ENCODE assay signal across 16 cellular contexts in the genomic region with DNA sequence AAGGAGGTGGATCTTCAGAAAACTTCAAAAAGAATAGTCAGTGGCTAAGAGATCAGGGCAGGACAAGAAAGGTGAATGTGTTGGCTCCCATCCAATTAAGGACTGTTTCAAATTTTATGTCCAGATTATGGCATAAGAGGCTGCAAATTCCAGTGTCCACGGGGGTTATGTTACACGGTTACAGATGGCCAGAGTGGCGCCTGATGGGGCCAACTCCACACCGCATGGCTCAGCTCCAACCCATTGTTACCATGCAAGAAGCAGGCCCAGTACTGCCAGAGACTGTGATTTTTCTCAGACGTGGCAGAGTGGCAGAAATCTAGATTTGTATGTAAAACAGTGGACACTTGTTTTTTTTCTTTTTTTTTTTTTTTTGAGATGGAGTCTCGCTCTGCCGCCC.
DNase-seq lines count a peak whose midpoint lies in the region; ATAC-seq and TF ChIP-seq lines count a peak whose summit lies in the region.
"Had no signal": no experiment of that assay in that cellular context is flagged by ENCODE, and none has a peak within 500 bp of the region (broad histone marks: within the 10 kb centered on the region; RNA-seq: fewer than 3 reads in every experiment).

No MANE protein-coding gene starts in this region.

- no peak for TF ChIP-seq EP300 in SK-N-SH (IDR thresholded peaks at IDR 0.05; ENCODE audit: borderline replicate concordance in 1 of 2, low read depth in 1 of 2, low read length in 1 of 2)

- no peak overlapping the region for H3K4me2 ChIP-seq in SK-N-SH

- peaks cover 19% of the 10 kb centered on the region for H3K4me1 Mint-ChIP-seq in type B pancreatic cell (ENCODE audit: unreplicated experiment)

- DNase-seq in SK-N-SH (no peak), NCI-H524 treated with DMSO at 0.1 percent for 48 hours (lab: John Stamatoyannopoulos, UW) (peak; percentile 53), fibroblast of gingiva (ENCODE audit: low read depth) (peak; percentile 19), type B pancreatic cell (ENCODE audit: extremely low spot score, unreplicated experiment) (no peak)
- DNase-seq in stimulated activated CD4-positive, alpha-beta T cell treated with anti-CD3 and anti-CD28 coated beads, Interleukin-4, amount 100 ng/mL, for 4 hours: no peak
- DNase-seq: GF-D8, MG63, NCI-H1048, NCI-H1436, NCI-H2029 treated with DMSO at 0.1 percent for 48 hours, Peyer's patch had no signal

- POLR2A ChIA-PET in SK-N-SH (lab: Yijun Ruan, JAX): no interaction called here

- no peaks in the 10 kb centered on the region for H3K79me2 ChIP-seq in SK-N-SH (ENCODE audit: insufficient read depth)

- peak overlapping the region; percentile 1 for H3K27ac Mint-ChIP-seq in type B pancreatic cell

- H4K20me1 ChIP-seq in SK-N-SH (ENCODE audit: insufficient read depth): no peaks in the 10 kb centered on the region

- no peak overlapping the region for H3K27ac ChIP-seq in SK-N-SH (ENCODE audit: low read depth in 2 of 2, low read length in 1 of 2)
- H3K27ac ChIP-seq: C4-2B, Peyer's patch had no signal

- H3K36me3 ChIP-seq in SK-N-SH (replicated peaks in 1 of 2; ENCODE audit: control insufficient read depth in 1 of 2, insufficient read depth in 2 of 2, low read length in 1 of 2): no peaks in the 10 kb centered on the region
- H3K36me3 ChIP-seq: MG63, Peyer's patch had no signal

- WGBS in SK-N-SH (ENCODE audit: low lambda C conversion rate): 67% methylated on average over 7 of the region's 7 CpGs

- H3K27me3 Mint-ChIP-seq in type B pancreatic cell: no peaks in the 10 kb centered on the region

- no peaks in the 10 kb centered on the region for H3K9me2 ChIP-seq in SK-N-SH

- TF ChIP-seq RAD21 in SK-N-SH (IDR thresholded peaks at IDR 0.05; ENCODE audit: low read length): no peak

- no peak overlapping the region for H3K9ac ChIP-seq in SK-N-SH

- no peaks in the 10 kb centered on the region for H3K27me3 ChIP-seq in SK-N-SH (ENCODE audit: insufficient read depth)
- H3K27me3 ChIP-seq: MG63, Peyer's patch had no signal

- H3K9me3 ChIP-seq in SK-N-SH: no peaks in the 10 kb centered on the region
- H3K9me3 ChIP-seq: MG63, Peyer's patch had no signal

- CTCF ChIA-PET in SK-N-SH (lab: Yijun Ruan, JAX): no interaction called here

- H3F3A ChIP-seq in SK-N-SH (replicated peaks; ENCODE audit: insufficient read depth): no peaks in the 10 kb centered on the region

- H2AFZ ChIP-seq in SK-N-SH (ENCODE audit: low read depth): no peak overlapping the region

- peaks cover 6% of the 10 kb centered on the region for H3K36me3 Mint-ChIP-seq in type B pancreatic cell

- H3K9me3 Mint-ChIP-seq in type B pancreatic cell: peaks cover 5% of the 10 kb centered on the region

- peak; percentile 51; the same call in 1 of the 3 replicates for ATAC-seq in SK-N-SH treated with all-trans-retinoic acid at 6 μM for 48 hours
- no peak for ATAC-seq in GM18870 (IDR thresholded peaks at IDR 0.05; ENCODE audit: unreplicated experiment)
- ATAC-seq in HG02571 (IDR thresholded peaks at IDR 0.05; ENCODE audit: unreplicated experiment): no peak
- ATAC-seq: Right ventricle myocardium inferior had no signal

- H3K4me1 ChIP-seq in SK-N-SH (ENCODE audit: control insufficient read depth in 1 of 2, insufficient read depth in 2 of 2, low read depth in 1 of 2, low read length in 1 of 2): no peaks in the 10 kb centered on the region; a peak in 1 of 4 replicates
- H3K4me1 ChIP-seq: Peyer's patch had no signal

- TF ChIP-seq CTCF in SK-N-SH (IDR thresholded peaks at IDR 0.05) (no peak), type B pancreatic cell (conservative IDR thresholded peaks at IDR 0.05) (no peak)

- H3K4me3 ChIP-seq in SK-N-SH (ENCODE audit: low read depth in 2 of 2, low read length in 1 of 2): no peak overlapping the region
- H3K4me3 ChIP-seq: MG63, Peyer's patch had no signal

- no peak overlapping the region for H3K4me3 Mint-ChIP-seq in type B pancreatic cell

TF ChIP-seq in SK-N-SH treated with all-trans-retinoic acid at 6 μM for 48 hours, 23 proteins besides CTCF, POLR2A, EP300 and RAD21 (continues in another document):
- TF ChIP-seq, protein P1, sequence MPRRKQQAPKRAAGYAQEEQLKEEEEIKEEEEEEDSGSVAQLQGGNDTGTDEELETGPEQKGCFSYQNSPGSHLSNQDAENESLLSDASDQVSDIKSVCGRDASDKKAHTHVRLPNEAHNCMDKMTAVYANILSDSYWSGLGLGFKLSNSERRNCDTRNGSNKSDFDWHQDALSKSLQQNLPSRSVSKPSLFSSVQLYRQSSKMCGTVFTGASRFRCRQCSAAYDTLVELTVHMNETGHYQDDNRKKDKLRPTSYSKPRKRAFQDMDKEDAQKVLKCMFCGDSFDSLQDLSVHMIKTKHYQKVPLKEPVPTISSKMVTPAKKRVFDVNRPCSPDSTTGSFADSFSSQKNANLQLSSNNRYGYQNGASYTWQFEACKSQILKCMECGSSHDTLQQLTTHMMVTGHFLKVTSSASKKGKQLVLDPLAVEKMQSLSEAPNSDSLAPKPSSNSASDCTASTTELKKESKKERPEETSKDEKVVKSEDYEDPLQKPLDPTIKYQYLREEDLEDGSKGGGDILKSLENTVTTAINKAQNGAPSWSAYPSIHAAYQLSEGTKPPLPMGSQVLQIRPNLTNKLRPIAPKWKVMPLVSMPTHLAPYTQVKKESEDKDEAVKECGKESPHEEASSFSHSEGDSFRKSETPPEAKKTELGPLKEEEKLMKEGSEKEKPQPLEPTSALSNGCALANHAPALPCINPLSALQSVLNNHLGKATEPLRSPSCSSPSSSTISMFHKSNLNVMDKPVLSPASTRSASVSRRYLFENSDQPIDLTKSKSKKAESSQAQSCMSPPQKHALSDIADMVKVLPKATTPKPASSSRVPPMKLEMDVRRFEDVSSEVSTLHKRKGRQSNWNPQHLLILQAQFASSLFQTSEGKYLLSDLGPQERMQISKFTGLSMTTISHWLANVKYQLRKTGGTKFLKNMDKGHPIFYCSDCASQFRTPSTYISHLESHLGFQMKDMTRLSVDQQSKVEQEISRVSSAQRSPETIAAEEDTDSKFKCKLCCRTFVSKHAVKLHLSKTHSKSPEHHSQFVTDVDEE (CRISPR knock-in tag; IDR thresholded peaks at IDR 0.05): no peak
- no peak for TF ChIP-seq BACH2 (CRISPR knock-in tag; IDR thresholded peaks at IDR 0.05; ENCODE audit: borderline replicate concordance)
- TF ChIP-seq, protein P2, sequence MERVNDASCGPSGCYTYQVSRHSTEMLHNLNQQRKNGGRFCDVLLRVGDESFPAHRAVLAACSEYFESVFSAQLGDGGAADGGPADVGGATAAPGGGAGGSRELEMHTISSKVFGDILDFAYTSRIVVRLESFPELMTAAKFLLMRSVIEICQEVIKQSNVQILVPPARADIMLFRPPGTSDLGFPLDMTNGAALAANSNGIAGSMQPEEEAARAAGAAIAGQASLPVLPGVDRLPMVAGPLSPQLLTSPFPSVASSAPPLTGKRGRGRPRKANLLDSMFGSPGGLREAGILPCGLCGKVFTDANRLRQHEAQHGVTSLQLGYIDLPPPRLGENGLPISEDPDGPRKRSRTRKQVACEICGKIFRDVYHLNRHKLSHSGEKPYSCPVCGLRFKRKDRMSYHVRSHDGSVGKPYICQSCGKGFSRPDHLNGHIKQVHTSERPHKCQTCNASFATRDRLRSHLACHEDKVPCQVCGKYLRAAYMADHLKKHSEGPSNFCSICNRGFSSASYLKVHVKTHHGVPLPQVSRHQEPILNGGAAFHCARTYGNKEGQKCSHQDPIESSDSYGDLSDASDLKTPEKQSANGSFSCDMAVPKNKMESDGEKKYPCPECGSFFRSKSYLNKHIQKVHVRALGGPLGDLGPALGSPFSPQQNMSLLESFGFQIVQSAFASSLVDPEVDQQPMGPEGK (CRISPR knock-in tag; IDR thresholded peaks at IDR 0.05; ENCODE audit: borderline replicate concordance): no peak

TF ChIP-seq in SK-N-SH, 30 proteins besides CTCF, POLR2A, EP300 and RAD21:
- TF ChIP-seq, protein P3, sequence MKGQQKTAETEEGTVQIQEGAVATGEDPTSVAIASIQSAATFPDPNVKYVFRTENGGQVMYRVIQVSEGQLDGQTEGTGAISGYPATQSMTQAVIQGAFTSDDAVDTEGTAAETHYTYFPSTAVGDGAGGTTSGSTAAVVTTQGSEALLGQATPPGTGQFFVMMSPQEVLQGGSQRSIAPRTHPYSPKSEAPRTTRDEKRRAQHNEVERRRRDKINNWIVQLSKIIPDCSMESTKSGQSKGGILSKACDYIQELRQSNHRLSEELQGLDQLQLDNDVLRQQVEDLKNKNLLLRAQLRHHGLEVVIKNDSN (IDR thresholded peaks at IDR 0.05; ENCODE audit: borderline replicate concordance, low read depth): no peak
- TF ChIP-seq, protein P4, sequence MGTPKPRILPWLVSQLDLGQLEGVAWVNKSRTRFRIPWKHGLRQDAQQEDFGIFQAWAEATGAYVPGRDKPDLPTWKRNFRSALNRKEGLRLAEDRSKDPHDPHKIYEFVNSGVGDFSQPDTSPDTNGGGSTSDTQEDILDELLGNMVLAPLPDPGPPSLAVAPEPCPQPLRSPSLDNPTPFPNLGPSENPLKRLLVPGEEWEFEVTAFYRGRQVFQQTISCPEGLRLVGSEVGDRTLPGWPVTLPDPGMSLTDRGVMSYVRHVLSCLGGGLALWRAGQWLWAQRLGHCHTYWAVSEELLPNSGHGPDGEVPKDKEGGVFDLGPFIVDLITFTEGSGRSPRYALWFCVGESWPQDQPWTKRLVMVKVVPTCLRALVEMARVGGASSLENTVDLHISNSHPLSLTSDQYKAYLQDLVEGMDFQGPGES (IDR thresholded peaks at IDR 0.05; ENCODE audit: low read depth, low read length): no peak
- TF ChIP-seq MEF2A (IDR thresholded peaks at IDR 0.05; ENCODE audit: borderline replicate concordance, low read depth) (no peak), JUND (IDR thresholded peaks at IDR 0.05) (no peak)

Comparison
In these comparisons a context has a peak if more than half of its experiments do, and no peak if none do; other contexts are left out.
1. DNase-seq: peak in NCI-H524 treated with DMSO at 0.1 percent for 48 hours (single experiment) and fibroblast of gingiva (single experiment); none in SK-N-SH (single experiment), type B pancreatic cell (single experiment) and stimulated activated CD4-positive, alpha-beta T cell treated with anti-CD3 and anti-CD28 coated beads, Interleukin-4, amount 100 ng/mL, for 4 hours (0 of 2).